ENCODE assay signal across 19 cellular contexts in genomic region chr10:132181691-132182425, GRCh38. TPM values are rescaled to one million over a fixed set of nuclear protein-coding genes. Genes with fewer than 3 reads are reported as not detected.
DNase-seq lines count a peak whose midpoint lies in the region; ATAC-seq and TF ChIP-seq lines count a peak whose summit lies in the region.
"Had no signal": no experiment of that assay in that cellular context is flagged by ENCODE, and none has a peak within 500 bp of the region (broad histone marks: within the 10 kb centered on the region; RNA-seq: fewer than 3 reads in every experiment).

No MANE protein-coding gene starts in this region.

- peaks cover 0 to 49% (median 10%) of the 10 kb centered on the region in 3 donors for H3K27me3 ChIP-seq in psoas muscle (ENCODE audit: insufficient read depth in 3 of 3, low read length in 2 of 3)

- TF ChIP-seq CTCF in glutamatergic neuron (IDR thresholded peaks at IDR 0.05; ENCODE audit: partially characterized antibody, unreplicated experiment) (no peak), psoas muscle (IDR thresholded peaks at IDR 0.05) (no peak), Calu3 (IDR thresholded peaks at IDR 0.05; ENCODE audit: unreplicated experiment) (no peak)

- H3K27me3 Mint-ChIP-seq in glutamatergic neuron (ENCODE audit: unreplicated experiment) (peaks cover 18% of the 10 kb centered on the region), Calu3 (ENCODE audit: unreplicated experiment) (peaks cover 73% of the 10 kb centered on the region)

- H3K36me3 Mint-ChIP-seq in glutamatergic neuron (ENCODE audit: unreplicated experiment) (no peaks in the 10 kb centered on the region), Calu3 (ENCODE audit: insufficient read depth, unreplicated experiment) (no peaks in the 10 kb centered on the region)
- H3K36me3 Mint-ChIP-seq: CD8-positive, alpha-beta T cell had no signal

- H3K4me1 Mint-ChIP-seq in glutamatergic neuron (ENCODE audit: low read depth, unreplicated experiment) (peaks cover 12% of the 10 kb centered on the region), Calu3 (ENCODE audit: low read depth, unreplicated experiment) (no peaks in the 10 kb centered on the region)

- TF ChIP-seq EP300 in Ishikawa (IDR thresholded peaks at IDR 0.05; ENCODE audit: borderline replicate concordance) = no peak

- ATAC-seq in Right ventricle myocardium superior (ENCODE audit: poor library complexity) = no peak
- ATAC-seq in Right ventricle myocardium inferior = no peak
- ATAC-seq in psoas muscle = no peak
- ATAC-seq: A549; CD8-positive, alpha-beta T cell; GM12878 had no signal

- BruUV-seq in Calu3 (replicated peaks; lab: Mats Ljungman, UMichigan) = no TSS peak

- no peaks in the 10 kb centered on the region for H3K9me3 ChIP-seq in psoas muscle
- H3K9me3 ChIP-seq: A549, HAP-1 had no signal

- no peaks in the 10 kb centered on the region for H3K36me3 ChIP-seq in psoas muscle (ENCODE audit: insufficient read depth in 1 of 2, low read depth in 1 of 2)
- H3K36me3 ChIP-seq: HAP-1 had no signal

- H3K4me1 ChIP-seq in psoas muscle = peaks cover 8% of the 10 kb centered on the region
- H3K4me1 ChIP-seq: HAP-1 had no signal

- H3K9me3 Mint-ChIP-seq in glutamatergic neuron (ENCODE audit: unreplicated experiment) = peaks cover 9% of the 10 kb centered on the region
- no peaks in the 10 kb centered on the region for H3K9me3 Mint-ChIP-seq in Calu3 (ENCODE audit: low read depth, unreplicated experiment)
- H3K9me3 Mint-ChIP-seq: CD8-positive, alpha-beta T cell; HFFc6 had no signal

- WGBS in psoas muscle, 3 donors = 64 to 76% (median 68%) methylated on average over 25 of the region's 25 CpGs

- H3K4me3 Mint-ChIP-seq in glutamatergic neuron (ENCODE audit: unreplicated experiment) = no peak overlapping the region
- H3K4me3 Mint-ChIP-seq in Calu3 (ENCODE audit: low read depth, unreplicated experiment) = no peak overlapping the region
- H3K4me3 Mint-ChIP-seq: CD8-positive, alpha-beta T cell; HFFc6 had no signal

- peak; percentile 30 for DNase-seq in Right ventricle myocardium superior
- DNase-seq in Right ventricle myocardium inferior (ENCODE audit: missing footprints) = no peak
- DNase-seq in glutamatergic neuron = peak; percentile 11
- DNase-seq in psoas muscle = peak; percentile 6 to 41
- no peak for DNase-seq in Calu3
- DNase-seq in NCI-H510A treated with DMSO at 0.1 percent for 48 hours (lab: John Stamatoyannopoulos, UW) = no peak
- no peak for DNase-seq in Kasumi-1 (lab: John Stamatoyannopoulos, UW)
- DNase-seq: AML-193; CD8-positive, alpha-beta T cell; DMS 273 treated with DMSO at 0.1 percent for 48 hours; DMS53; DND-41; EL; HFFc6 had no signal

- TF ChIP-seq RAD21 in Ishikawa (IDR thresholded peaks at IDR 0.05; ENCODE audit: low read depth) = no peak

- no peak overlapping the region for H3K27ac ChIP-seq in psoas muscle
- H3K27ac ChIP-seq: 22Rv1, A549 had no signal

- CTCF ChIA-PET in Calu3 (lab: Charles Lee) = no interaction called here

- no peak overlapping the region for H3K4me3 ChIP-seq in psoas muscle
- H3K4me3 ChIP-seq: A549, GM12878, HAP-1 had no signal

- intact Hi-C loops in Right ventricle myocardium superior (cut with DNase I) (no loop called here), Right ventricle myocardium inferior (cut with DNase I) (no loop called here), psoas muscle (cut with DNase I) (no loop called here), Calu3 (cut with micrococcal nuclease; ENCODE audit: unreplicated experiment) (no loop called here)

- H3K27ac Mint-ChIP-seq in glutamatergic neuron (ENCODE audit: unreplicated experiment) = no peak overlapping the region
- H3K27ac Mint-ChIP-seq in Calu3 (ENCODE audit: unreplicated experiment) = no peak overlapping the region
- H3K27ac Mint-ChIP-seq: CD8-positive, alpha-beta T cell; HFFc6 had no signal

TF ChIP-seq in Ishikawa, 13 proteins besides CTCF, POLR2A, EP300 and RAD21:
- TF ChIP-seq CEBPB (IDR thresholded peaks at IDR 0.05) (no peak), FOXM1 (IDR thresholded peaks at IDR 0.05; ENCODE audit: borderline replicate concordance, low read depth) (no peak), NFIC (IDR thresholded peaks at IDR 0.05) (no peak), CREB1 (IDR thresholded peaks at IDR 0.05; ENCODE audit: low read depth) (no peak), YY1 (IDR thresholded peaks at IDR 0.05; ENCODE audit: low read depth) (no peak), USF1 (IDR thresholded peaks at IDR 0.05) (0 out of 2 replicates have a peak, but pooled peaks have one; percentile 8)

RNA-seq across cellular contexts. Expression of gene DPYSL4, which starts 4.9 kb away (rescaled TPM):
- total RNA-seq in Right ventricle myocardium superior (31.7 TPM), Right ventricle myocardium inferior (24.9 TPM), glutamatergic neuron (ENCODE audit: unreplicated experiment) (402 TPM), psoas muscle (1 to 10 TPM in 1 of 4 donors, under 1 TPM in 3; 0.82 to 1.4 (median 0.85) TPM), Calu3 (2022) (0.17 TPM in 1 of 2 replicates, not detected in the other)
- polyA plus RNA-seq in psoas muscle = under 1 TPM; 0.30 to 0.39 (median 0.36) TPM

Comparison
In these comparisons a context has a peak if more than half of its experiments do, and no peak if none do; other contexts are left out.
1. DNase-seq: peak in Right ventricle myocardium superior (single experiment), glutamatergic neuron (single experiment) and psoas muscle (2 of 2); none in Right ventricle myocardium inferior (single experiment), Calu3 (single experiment), NCI-H510A treated with DMSO at 0.1 percent for 48 hours (single experiment) and Kasumi-1 (0 of 2).
2. RNA of gene DPYSL4, which starts 4.9 kb away (total RNA-seq): 402 TPM in glutamatergic neuron (single experiment); 31.7 TPM in Right ventricle myocardium superior (single experiment), 24.9 TPM in Right ventricle myocardium inferior (single experiment), 0.82 to 1.4 TPM in psoas muscle and 0.17 TPM in Calu3; every median in the first group is over 10 times any median in the second.